8 cellular contexts compared by ENCODE assay signal in genomic region chr17:44307387-44308186, GRCh38. TPM values are rescaled to one million over a fixed set of nuclear protein-coding genes. Genes with fewer than 3 reads are reported as not detected.
A peak's percentile ranks its signal among the peaks of the same experiment; 100 is the strongest.
DNase-seq lines count a peak whose midpoint lies in the region; ATAC-seq and TF ChIP-seq lines count a peak whose summit lies in the region.

No MANE protein-coding gene starts in this region.

- H3K27me3 ChIP-seq in GM23248 (replicated peaks; ENCODE audit: insufficient read depth) (peaks cover 22% of the 10 kb centered on the region; the same call in 1 of the 2 replicates), PC-9 (ENCODE audit: insufficient read depth, low read depth) (peaks cover 45% of the 10 kb centered on the region), aorta (ENCODE audit: control insufficient read depth in 1 of 2, insufficient read depth in 2 of 2, low read length in 1 of 2) (no peaks in the 10 kb centered on the region)

- in situ Hi-C loops in GM23248 (cut with MboI), result no loop called here

- ATAC-seq in aorta (ENCODE audit: low FRiP score), result peak; percentile 53

- no peaks in the 10 kb centered on the region for H3K9me2 ChIP-seq in GM23248 (ENCODE audit: insufficient read depth)
- H3K9me2 ChIP-seq in PC-9 (ENCODE audit: insufficient read depth), result no peaks in the 10 kb centered on the region

- BruUV-seq in PC-9 (replicated peaks; lab: Mats Ljungman, UMichigan), result no TSS peak

- intact Hi-C loops in PC-9 (cut with micrococcal nuclease; ENCODE audit: unreplicated experiment), result loop anchor here (5.0 kb wide), 1 partner anchor 85 kb away; no protein-coding TSS in a partner anchor
- intact Hi-C loops in aorta (cut with DNase I), result no loop called here

- H3K36me3 ChIP-seq in GM23248 (ENCODE audit: low read depth), result no peaks in the 10 kb centered on the region
- no peaks in the 10 kb centered on the region for H3K36me3 ChIP-seq in PC-9 (ENCODE audit: low read depth)
- H3K36me3 ChIP-seq in aorta (ENCODE audit: control insufficient read depth in 1 of 2, insufficient read depth in 2 of 2, low read length in 1 of 2), result no peaks in the 10 kb centered on the region

- POLR2A ChIA-PET in PC-9 (lab: Charles Lee; ENCODE audit: unreplicated experiment), result interaction anchor here (0.6 to 0.7 kb wide), 2 partner anchors 85 to 122 kb away, joined by 3 to 6 read pairs; no protein-coding TSS in a partner anchor

- CTCF ChIA-PET in PC-9 (lab: Charles Lee), result no interaction called here

- H3K27ac ChIP-seq in 22Rv1 (peak overlapping the region; percentile 42; the same call in 1 of the 2 replicates), GM23248 (no peak overlapping the region), PC-9 (no peak overlapping the region), aorta (ENCODE audit: low read depth in 1 of 2, low read length in 2 of 2) (no peak overlapping the region)

- DNase-seq in GM23248 (peak; percentile 73), PC-9 (peak in 1 of 2 experiments; percentile 14), epithelial cell of proximal tubule (ENCODE audit: low read depth) (no peak), myocyte (ENCODE audit: low read depth) (peak; percentile 55), aorta (peak in 1 of 2 donors; percentile 77), CD1c-positive myeloid dendritic cell (ENCODE audit: extremely low spot score) (no peak), cortex of kidney (lab: John Stamatoyannopoulos, UW) (no peak)

- H2AFZ ChIP-seq in GM23248 (no peak overlapping the region), PC-9 (no peak overlapping the region)

- H3K4me3 ChIP-seq in GM23248 (no peak overlapping the region), PC-9 (peak overlapping the region; percentile 36; the same call in 1 of the 2 replicates), epithelial cell of proximal tubule (ENCODE audit: low read depth, low read length) (peak overlapping the region; percentile 37), aorta (ENCODE audit: low read length in 2 of 2) (no peak overlapping the region)

- H3K9me3 ChIP-seq in GM23248 (ENCODE audit: low read depth) (no peaks in the 10 kb centered on the region), PC-9 (ENCODE audit: insufficient read depth, low read depth) (no peaks in the 10 kb centered on the region), aorta (ENCODE audit: control insufficient read depth, low read length) (no peaks in the 10 kb centered on the region)

- H3F3A ChIP-seq in GM23248 (ENCODE audit: insufficient read depth), result no peaks in the 10 kb centered on the region
- H3F3A ChIP-seq in PC-9 (ENCODE audit: insufficient read depth, low read depth), result peaks cover 18% of the 10 kb centered on the region; the same call in 1 of the 2 replicates

- H3K4me2 ChIP-seq in GM23248 (ENCODE audit: unreplicated experiment) (peak overlapping the region; percentile 59), PC-9 (peak overlapping the region; percentile 75)

- TF ChIP-seq CTCF in 22Rv1 (IDR thresholded peaks at IDR 0.05), result no peak
- TF ChIP-seq CTCF in PC-9 (conservative IDR thresholded peaks at IDR 0.05), result no peak
- TF ChIP-seq CTCF in epithelial cell of proximal tubule (conservative IDR thresholded peaks at IDR 0.05; ENCODE audit: low read depth, low read length), result no peak

- H3K4me1 ChIP-seq in GM23248 (ENCODE audit: insufficient read depth), result no peaks in the 10 kb centered on the region
- H3K4me1 ChIP-seq in PC-9 (replicated peaks; ENCODE audit: insufficient read depth), result peaks cover 7% of the 10 kb centered on the region
- no peaks in the 10 kb centered on the region for H3K4me1 ChIP-seq in aorta (ENCODE audit: control insufficient read depth in 1 of 2, insufficient read depth in 2 of 2, low read length in 2 of 2)

- H4K20me1 ChIP-seq in GM23248 (ENCODE audit: insufficient read depth) (no peaks in the 10 kb centered on the region), PC-9 (ENCODE audit: insufficient read depth) (peaks cover 4% of the 10 kb centered on the region; the same call in 1 of the 2 replicates)

- WGBS in GM23248 (ENCODE audit: low coverage in 1 of 2, low lambda C conversion rate in 2 of 2, missing lambda C conversion rate in 2 of 2), 2 experiments, result 5 to 6% methylated on average over 25 to 26 of the region's 26 CpGs
- WGBS in aorta, 2 donors, result 1 to 2% methylated on average over 26 of the region's 26 CpGs

- no peak overlapping the region for H3K9ac ChIP-seq in GM23248

- H3K79me2 ChIP-seq in GM23248 (ENCODE audit: insufficient read depth) (no peaks in the 10 kb centered on the region), PC-9 (ENCODE audit: low read depth) (no peaks in the 10 kb centered on the region)

RNA-seq across cellular contexts. Expression of gene RUNDC3A, which starts 0.8 kb away (rescaled TPM):
- 0.11 TPM in 1 of 2 replicates, not detected in the other for total RNA-seq in GM23248 (2014; rRNA removed; shearing (Covaris generic))
- polyA plus RNA-seq in GM23248 (2016; fragmentation: Nextera tagmentation; extraction: Ambion mirVana) (0.24 TPM in 1 of 2 replicates, not detected in the other), aorta (under 1 TPM; 0.26 to 0.50 TPM)
- total RNA-seq in PC-9 (2021) (not detected in 2 replicates), epithelial cell of proximal tubule (0.07 and 2.2 TPM in 2 replicates), myocyte (0.40 and 0.62 TPM in 2 replicates), aorta (under 1 TPM in 1 of 2 donors, not detected in 1; 0.75 TPM)
- 0.86 TPM for polyA plus RNA-seq in myocyte (2012)

RNA-seq across cellular contexts. Expression of gene SLC25A39, which starts 17.0 kb away (rescaled TPM):
- 96.1 and 118 TPM in 2 replicates for total RNA-seq in GM23248 (2014; rRNA removed; shearing (Covaris generic))
- polyA plus RNA-seq in GM23248 (2016; fragmentation: Nextera tagmentation; extraction: Ambion mirVana), result 117 TPM in 2 replicates
- 164 and 204 TPM in 2 replicates for total RNA-seq in PC-9 (2021)
- 161 and 197 TPM in 2 replicates for total RNA-seq in epithelial cell of proximal tubule
- total RNA-seq in myocyte, result 80.8 and 84.0 TPM in 2 replicates
- 117 TPM for polyA plus RNA-seq in myocyte (2012)
- 10 to 100 TPM; 50.2 to 61.5 TPM for total RNA-seq in aorta
- 100 to 1,000 TPM in 1 of 2 donors, 10 to 100 TPM in 1; 54.6 to 107 TPM for polyA plus RNA-seq in aorta

RNA-seq across cellular contexts. Expression of gene GRN, which starts 37.5 kb away (rescaled TPM):
- 326 and 410 TPM in 2 replicates for total RNA-seq in GM23248 (2014; rRNA removed; shearing (Covaris generic))
- 440 and 446 TPM in 2 replicates for polyA plus RNA-seq in GM23248 (2016; fragmentation: Nextera tagmentation; extraction: Ambion mirVana)
- total RNA-seq in PC-9 (2021), result 226 and 413 TPM in 2 replicates
- total RNA-seq in epithelial cell of proximal tubule, result 195 and 567 TPM in 2 replicates
- 337 and 394 TPM in 2 replicates for total RNA-seq in myocyte
- 460 TPM for polyA plus RNA-seq in myocyte (2012)
- total RNA-seq in aorta, result 100 to 1,000 TPM; 162 to 248 TPM
- polyA plus RNA-seq in aorta, result 100 to 1,000 TPM; 125 to 145 TPM

RNA-seq across cellular contexts. Expression of gene SLC4A1, which starts 39.7 kb away (rescaled TPM):
- total RNA-seq in GM23248 (2014; rRNA removed; shearing (Covaris generic)), result not detected in 2 replicates
- not detected in 2 replicates for polyA plus RNA-seq in GM23248 (2016; fragmentation: Nextera tagmentation; extraction: Ambion mirVana)
- not detected in 2 replicates for total RNA-seq in PC-9 (2021)
- total RNA-seq in epithelial cell of proximal tubule, result not detected in 2 replicates
- total RNA-seq in myocyte, result not detected in 2 replicates
- not detected for polyA plus RNA-seq in myocyte (2012)
- 10 to 100 TPM in 1 of 2 donors, 1 to 10 TPM in 1; 1.5 to 10.2 TPM for total RNA-seq in aorta
- polyA plus RNA-seq in aorta, result under 1 TPM; 0.08 to 0.25 TPM

RNA-seq across cellular contexts. Expression of gene FAM171A2, which starts 56.1 kb away (rescaled TPM):
- 4.6 and 4.8 TPM in 2 replicates for total RNA-seq in GM23248 (2014; rRNA removed; shearing (Covaris generic))
- polyA plus RNA-seq in GM23248 (2016; fragmentation: Nextera tagmentation; extraction: Ambion mirVana), result 0.25 and 0.46 TPM in 2 replicates
- total RNA-seq in PC-9 (2021), result 8.3 and 11.8 TPM in 2 replicates
- 8.0 and 15.0 TPM in 2 replicates for total RNA-seq in epithelial cell of proximal tubule
- 89.5 and 141 TPM in 2 replicates for total RNA-seq in myocyte
- 36.0 TPM for polyA plus RNA-seq in myocyte (2012)
- total RNA-seq in aorta, result 1 to 10 TPM in 1 of 2 donors, under 1 TPM in 1; 0.45 to 2.0 TPM
- under 1 TPM in 1 of 2 donors, not detected in 1; 0.05 TPM for polyA plus RNA-seq in aorta

Comparison
In these comparisons a context has a peak if more than half of its experiments do, and no peak if none do; other contexts are left out.
1. DNase-seq: peak in GM23248 (single experiment) and myocyte (single experiment); none in epithelial cell of proximal tubule (single experiment), CD1c-positive myeloid dendritic cell (single experiment) and cortex of kidney (single experiment).
2. H3K4me3 ChIP-seq: peak in PC-9 (single experiment) and epithelial cell of proximal tubule (single experiment); none in GM23248 (single experiment) and aorta (0 of 2).